ENCODE assay signal across 10 cellular contexts in genomic region chr10:43323245-43323644, GRCh38. TPM values are rescaled to one million over a fixed set of nuclear protein-coding genes. Genes with fewer than 3 reads are reported as not detected.
DNase-seq lines count a peak whose midpoint lies in the region; ATAC-seq, FAIRE-seq and TF ChIP-seq lines count a peak whose summit lies in the region.
"Had no signal": no experiment of that assay in that cellular context is flagged by ENCODE, and none has a peak within 500 bp of the region (broad histone marks: within the 10 kb centered on the region; RNA-seq: fewer than 3 reads in every experiment).

No MANE protein-coding gene starts in this region.

- H2BK15ac ChIP-seq in H1 (ENCODE audit: low read length), result no peak overlapping the region

- peak overlapping the region; percentile 68 for H3K18ac ChIP-seq in H1 (ENCODE audit: extremely low read depth, low read length)

- H2BK5ac ChIP-seq in H1 (ENCODE audit: low read depth, low read length), result no peak overlapping the region; the same call in 1 of the 2 replicates

- peak overlapping the region; percentile 71 for H2AFZ ChIP-seq in H1 (ENCODE audit: low read length)

- H3K4me2 ChIP-seq in H1 (ENCODE audit: insufficient read depth in 1 of 2, low read depth in 2 of 2, low read length in 2 of 2), result peak overlapping the region; percentile 55 to 97

- H4K8ac ChIP-seq in H1 (ENCODE audit: extremely low read depth, insufficient read depth, low read length), result no peak overlapping the region; the same call in 1 of the 2 replicates

- no peaks in the 10 kb centered on the region for H3K36me3 Mint-ChIP-seq in natural killer cell

- H3K56ac ChIP-seq in H1 (replicated peaks; ENCODE audit: insufficient read length, low read depth, low read length), result no peak overlapping the region

- H3K79me2 ChIP-seq in H1 (ENCODE audit: control insufficient read depth in 1 of 2, insufficient read depth in 2 of 2, low read length in 2 of 2), result no peaks in the 10 kb centered on the region

- no peaks in the 10 kb centered on the region for H3K9me3 ChIP-seq in heart right ventricle
- no peaks in the 10 kb centered on the region for H3K9me3 ChIP-seq in H1 (ENCODE audit: insufficient read depth in 2 of 2, low read depth in 1 of 2, low read length in 1 of 2)
- no peaks in the 10 kb centered on the region for H3K9me3 ChIP-seq in upper lobe of left lung

- peaks cover 26 to 41% of the 10 kb centered on the region in 2 donors for H3K27me3 Mint-ChIP-seq in natural killer cell (ENCODE audit: low read depth in 2 of 2)

- H3K4me1 ChIP-seq in heart right ventricle (peaks cover 3 to 11% (median 7%) of the 10 kb centered on the region in 9 donors), H1 (replicated peaks in 1 of 4; ENCODE audit: control insufficient read depth in 3 of 4, insufficient read depth in 4 of 4, low read length in 3 of 4) (peaks cover 0 to 9% (median under 1%) of the 10 kb centered on the region in 4 experiments; a peak in 2 of 7 replicates), upper lobe of left lung (peaks cover 5 to 11% (median 8%) of the 10 kb centered on the region in 4 donors)

- TF ChIP-seq CTCF in heart right ventricle (IDR thresholded peaks at IDR 0.05), result no peak
- no peak for TF ChIP-seq CTCF in H1 (IDR thresholded peaks at IDR 0.05; ENCODE audit: control extremely low read depth in 1 of 3, insufficient read depth in 1 of 3, low read depth in 1 of 3, low read length in 3 of 3)
- no peak for TF ChIP-seq CTCF in natural killer cell (IDR thresholded peaks at IDR 0.05)
- no peak for TF ChIP-seq CTCF in upper lobe of left lung (IDR thresholded peaks at IDR 0.05)
- no peak for TF ChIP-seq CTCF in GM13977 (IDR thresholded peaks at IDR 0.05; ENCODE audit: extremely low read depth, insufficient read depth, missing control alignments)

- H3K4ac ChIP-seq in H1 (replicated peaks; ENCODE audit: insufficient read length, low read depth, low read length), result peak overlapping the region; percentile 21

- H2AK5ac ChIP-seq in H1 (ENCODE audit: low read depth, low read length), result no peak overlapping the region

- no peak for TF ChIP-seq EP300 in H1 (IDR thresholded peaks at IDR 0.05; ENCODE audit: borderline replicate concordance in 1 of 2, low read depth in 2 of 2, low read length in 2 of 2)
- TF ChIP-seq EP300 in upper lobe of left lung (IDR thresholded peaks at IDR 0.05), result no peak

- H2BK12ac ChIP-seq in H1 (ENCODE audit: low read depth, low read length), result 0 out of 2 replicates have a peak overlapping the region, but pooled peaks have one; percentile 75

- no peak for TF ChIP-seq RAD21 in H1 (IDR thresholded peaks at IDR 0.05 in 1 of 2, conservative IDR thresholded peaks at IDR 0.05 in 1 of 2; ENCODE audit: low read depth in 2 of 2, low read length in 2 of 2)

- H3K27ac ChIP-seq in heart right ventricle (no peak overlapping the region), H1 (ENCODE audit: low read depth, low read length) (no peak overlapping the region), upper lobe of left lung (peak overlapping the region in 1 of 4 donors; percentile 40)
- H3K27ac ChIP-seq: C4-2B had no signal

- in situ Hi-C loops in GM13977 (cut with MboI; ENCODE audit: low pct_unique_long_range_greater_than_20kb, low sequenced_read_pairs, unreplicated experiment), result no loop called here

- ATAC-seq in heart right ventricle (no peak), natural killer cell (no peak), upper lobe of left lung (ENCODE audit: low FRiP score in 2 of 2) (no peak)

- 59 to 61% methylated on average over 14 of the region's 14 CpGs for WGBS in heart right ventricle, 2 donors
- WGBS in H1 (ENCODE audit: extremely low coverage in 1 of 2, insufficient coverage in 1 of 2, insufficient read length in 1 of 2, insufficient replicate concordance in 2 of 2, low coverage in 1 of 2, low lambda C conversion rate in 2 of 2, missing lambda C conversion rate in 1 of 2), 2 experiments, result 43% methylated on average over 14 of the region's 14 CpGs; no CpG with 5 or more reads in 1 of the 2 experiments
- 73 to 79% methylated on average over 11 to 14 of the region's 14 CpGs for WGBS in upper lobe of left lung, 2 donors

- H3K27me3 ChIP-seq in heart right ventricle, result peaks cover 0 to 30% (median 8%) of the 10 kb centered on the region in 7 donors
- no peaks in the 10 kb centered on the region for H3K27me3 ChIP-seq in H1 (replicated peaks in 1 of 4; ENCODE audit: control insufficient read depth in 3 of 4, extremely low read depth in 1 of 4, insufficient read depth in 3 of 4, low read length in 3 of 4)
- H3K27me3 ChIP-seq in upper lobe of left lung, result peaks cover 0 to 6% (median 0%) of the 10 kb centered on the region in 4 donors

- H2BK20ac ChIP-seq in H1 (ENCODE audit: low read length), result peak overlapping the region; percentile 61; the same call in 1 of the 2 replicates

- DNase-seq in heart right ventricle (no peak), cardiac septum (ENCODE audit: low spot score) (no peak), H1 (ENCODE audit: low read depth in 1 of 2, low spot score in 2 of 2) (no peak), natural killer cell (no peak), upper lobe of left lung (no peak), GM13977 (ENCODE audit: low spot score) (no peak), T-helper 9 cell (no peak), NCI-H1417 treated with DMSO at 0.1 percent for 48 hours (lab: John Stamatoyannopoulos, UW) (no peak)

- peak overlapping the region in 9 of 10 donors; percentile 4 to 42 (median 26) for H3K4me3 ChIP-seq in heart right ventricle
- peak overlapping the region; percentile 12 to 64 (median 56); a peak in 7 of 8 replicates for H3K4me3 ChIP-seq in H1 (ENCODE audit: extremely low read depth in 1 of 4, insufficient read depth in 2 of 4, low read depth in 3 of 4, low read length in 4 of 4)
- H3K4me3 ChIP-seq in upper lobe of left lung, result peak overlapping the region in 3 of 4 donors; percentile 40 to 42 (median 41)
- H3K4me3 ChIP-seq: GM12878 had no signal

- no peak overlapping the region for H3K23ac ChIP-seq in H1 (ENCODE audit: insufficient read length)

- H3K23me2 ChIP-seq in H1 (ENCODE audit: low read depth, low read length), result peaks cover 8% of the 10 kb centered on the region

- H3K9ac ChIP-seq in H1 (replicated peaks in 1 of 4; ENCODE audit: extremely low read depth in 1 of 4, low read depth in 3 of 4, low read length in 3 of 4), result peak overlapping the region in 2 of 4 experiments; percentile 20 to 36; a peak in 2 of 7 replicates

- POLR2A ChIA-PET in H1 (lab: Charles Lee; ENCODE audit: partially characterized antibody), result no interaction called here

- H3K36me3 ChIP-seq in heart right ventricle (no peaks in the 10 kb centered on the region), H1 (ENCODE audit: control insufficient read depth in 2 of 4, insufficient read depth in 4 of 4, low read length in 3 of 4) (no peaks in the 10 kb centered on the region), upper lobe of left lung (no peaks in the 10 kb centered on the region)

- peak overlapping the region in 1 of 2 donors; percentile 70 for H3K27ac Mint-ChIP-seq in natural killer cell

- FAIRE-seq in H1 (lab: Jason Lieb, UNC), result no peak
- FAIRE-seq: GM12878 had no signal

- CTCF ChIA-PET in H1 (lab: Charles Lee; ENCODE audit: partially characterized antibody), result interaction anchor here (0.6 to 2.1 kb wide), 6 partner anchors 18 to 92 kb away, joined by 3 to 9 read pairs (median 4); no protein-coding TSS in a partner anchor

- TF ChIP-seq POLR2A in H1 (IDR thresholded peaks at IDR 0.05; ENCODE audit: control extremely low read depth in 1 of 2, low read depth in 2 of 2, low read length in 2 of 2), result no peak
- TF ChIP-seq POLR2A in upper lobe of left lung (IDR thresholded peaks at IDR 0.05), result no peak

- peaks cover 12 to 14% of the 10 kb centered on the region in 2 donors for H3K4me1 Mint-ChIP-seq in natural killer cell

- no peak overlapping the region for H3K14ac ChIP-seq in H1 (ENCODE audit: insufficient read length)

- H4K91ac ChIP-seq in H1 (replicated peaks; ENCODE audit: insufficient read length, low read length), result no peak overlapping the region

- no peaks in the 10 kb centered on the region for H3K79me1 ChIP-seq in H1 (ENCODE audit: low read depth, low read length)

- H4K20me1 ChIP-seq in H1 (replicated peaks in 1 of 2; ENCODE audit: control insufficient read depth in 1 of 2, insufficient read depth in 2 of 2, low read length in 2 of 2), result no peaks in the 10 kb centered on the region

- H3K9me3 Mint-ChIP-seq in natural killer cell, result no peaks in the 10 kb centered on the region

- H2BK120ac ChIP-seq in H1 (replicated peaks; ENCODE audit: low read depth, low read length), result no peak overlapping the region

- H3K4me3 Mint-ChIP-seq in natural killer cell, result peak overlapping the region; percentile 55

- intact Hi-C loops in heart right ventricle (cut with DNase I) (no loop called here), cardiac septum (cut with DNase I) (no loop called here), natural killer cell (cut with micrococcal nuclease) (no loop called here)

- peak overlapping the region; percentile 18 for H4K5ac ChIP-seq in H1 (ENCODE audit: insufficient read length, low read depth, low read length)

RNA-seq across cellular contexts. Expression of gene FXYD4, which starts 48.2 kb away (rescaled TPM):
- total RNA-seq in heart right ventricle, result 1 to 10 TPM in 1 of 10 donors, under 1 TPM in 1, not detected in 8; 0.42 to 1.5 TPM
- not detected for polyA plus RNA-seq in heart right ventricle
- not detected for total RNA-seq in cardiac septum
- not detected in 2 replicates for total RNA-seq in H1 (2021; fragmentation: NEBNext Ultra II Directional; extraction: Animal tissue kit (Norgen Biotek cat#: 25700))
- polyA plus RNA-seq in H1 (2011; rRNA removed), result not detected in 2 replicates
- not detected for polyA plus RNA-seq in H1 (2011; cell fraction: cytosol; rRNA removed)
- polyA plus RNA-seq in H1 (2011; cell fraction: nucleus; rRNA removed), result not detected
- polyA plus RNA-seq in H1 (2012, experiment 1 of 2), result not detected in 4 replicates
- polyA plus RNA-seq in H1 (2012, experiment 2 of 2), result not detected
- polyA plus RNA-seq in H1 (2013, experiment 1 of 2), result not detected
- polyA plus RNA-seq in H1 (2013, experiment 2 of 2), result not detected
- not detected in 2 replicates for polyA minus RNA-seq in H1 (2011; rRNA and poly(A)+ RNA removed)
- polyA minus RNA-seq in H1 (2011; cell fraction: cytosol; rRNA and poly(A)+ RNA removed), result not detected
- not detected for polyA minus RNA-seq in H1 (2011; cell fraction: nucleus; rRNA and poly(A)+ RNA removed)
- not detected for total RNA-seq in natural killer cell
- 1 to 10 TPM in 3 of 6 donors, not detected in 3; 2.5 to 4.0 (median 2.7) TPM for total RNA-seq in upper lobe of left lung
- total RNA-seq: GM12878 had no signal
- polyA plus RNA-seq: GM12878 had no signal

RNA-seq across cellular contexts. Expression of gene RASGEF1A, which starts 56.4 kb away (rescaled TPM):
- 1 to 10 TPM in 7 of 10 donors, under 1 TPM in 3; 0.63 to 2.4 (median 1.4) TPM for total RNA-seq in heart right ventricle
- under 1 TPM; 0.16 to 0.44 TPM for polyA plus RNA-seq in heart right ventricle
- 1.0 TPM for total RNA-seq in cardiac septum
- total RNA-seq in H1 (2021; fragmentation: NEBNext Ultra II Directional; extraction: Animal tissue kit (Norgen Biotek cat#: 25700)), result 13.3 and 13.4 TPM in 2 replicates
- polyA plus RNA-seq in H1 (2011; rRNA removed), result 25.6 and 30.7 TPM in 2 replicates
- 32.7 TPM for polyA plus RNA-seq in H1 (2011; cell fraction: cytosol; rRNA removed)
- 53.0 TPM for polyA plus RNA-seq in H1 (2011; cell fraction: nucleus; rRNA removed)
- 9.2 to 19.0 TPM (median 16.3 TPM) in 4 replicates for polyA plus RNA-seq in H1 (2012, experiment 1 of 2)
- 12.0 TPM for polyA plus RNA-seq in H1 (2012, experiment 2 of 2)
- 8.6 TPM for polyA plus RNA-seq in H1 (2013, experiment 1 of 2)
- 7.8 TPM for polyA plus RNA-seq in H1 (2013, experiment 2 of 2)
- 27.7 and 30.0 TPM in 2 replicates for polyA minus RNA-seq in H1 (2011; rRNA and poly(A)+ RNA removed)
- 26.3 TPM for polyA minus RNA-seq in H1 (2011; cell fraction: cytosol; rRNA and poly(A)+ RNA removed)
- polyA minus RNA-seq in H1 (2011; cell fraction: nucleus; rRNA and poly(A)+ RNA removed), result 26.0 TPM
- 10 to 100 TPM in 2 of 3 donors, 1 to 10 TPM in 1; 9.3 to 12.9 (median 10.9) TPM for total RNA-seq in natural killer cell
- 1 to 10 TPM; 2.3 to 8.4 (median 4.9) TPM for total RNA-seq in upper lobe of left lung
